In the genomic region with DNA sequence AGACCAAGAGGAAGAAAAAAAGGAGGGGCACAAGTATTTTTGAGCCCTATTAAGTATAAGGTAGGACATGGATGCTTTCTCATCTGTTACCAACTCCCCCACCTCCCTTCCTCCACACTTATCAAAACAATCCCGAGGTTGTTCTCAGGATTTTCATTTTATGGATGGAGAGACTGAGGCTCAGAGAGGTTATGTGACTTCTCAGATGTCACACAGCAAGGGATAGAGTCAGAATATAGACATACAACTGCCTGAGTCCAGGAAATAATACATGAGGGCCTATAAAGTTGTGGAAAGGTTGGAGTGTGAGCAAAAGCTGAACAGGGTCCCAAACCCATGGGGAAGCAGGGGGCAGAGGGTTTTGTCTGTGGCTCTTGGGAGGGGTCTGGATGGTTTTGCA, we compare ENCODE assay signal across 1 cellular context.
A peak's percentile ranks its signal among the peaks of the same experiment; 100 is the strongest.
TF ChIP-seq lines count a peak whose summit lies in the region.

No MANE protein-coding gene starts in this region.

TF ChIP-seq in K562, 482 proteins besides CTCF, POLR2A, EP300 and RAD21:
- TF ChIP-seq HDAC2 (IDR thresholded peaks at IDR 0.05) (0 out of 2 replicates have a peak, but pooled peaks have one; percentile 30), RBM25 (IDR thresholded peaks at IDR 0.05; ENCODE audit: low read depth, low read length, severe bottlenecking) (peak; percentile 84), ZFP36 (IDR thresholded peaks at IDR 0.05; ENCODE audit: low read depth, low read length, partially characterized antibody) (peak; percentile 71), RCOR1 (IDR thresholded peaks at IDR 0.05; ENCODE audit: borderline replicate concordance in 1 of 2, low read depth in 2 of 2, low read length in 2 of 2) (peak in 1 of 2 experiments; percentile 4; a peak in 1 of 4 replicates), ZNF75A (CRISPR knock-in tag; IDR thresholded peaks at IDR 0.05) (no peak), SREBF1 (IDR thresholded peaks at IDR 0.05; ENCODE audit: borderline replicate concordance, low read depth, low read length) (no peak), DNMT1 (IDR thresholded peaks at IDR 0.05) (no peak), BCOR (IDR thresholded peaks at IDR 0.05) (peak; percentile 83), KDM1A (IDR thresholded peaks at IDR 0.05) (0 out of 4 replicates have a peak, but pooled peaks of 1 of the 2 experiments have one; percentile 34)
